ENCODE assay signal across 15 cellular contexts in the genomic region with DNA sequence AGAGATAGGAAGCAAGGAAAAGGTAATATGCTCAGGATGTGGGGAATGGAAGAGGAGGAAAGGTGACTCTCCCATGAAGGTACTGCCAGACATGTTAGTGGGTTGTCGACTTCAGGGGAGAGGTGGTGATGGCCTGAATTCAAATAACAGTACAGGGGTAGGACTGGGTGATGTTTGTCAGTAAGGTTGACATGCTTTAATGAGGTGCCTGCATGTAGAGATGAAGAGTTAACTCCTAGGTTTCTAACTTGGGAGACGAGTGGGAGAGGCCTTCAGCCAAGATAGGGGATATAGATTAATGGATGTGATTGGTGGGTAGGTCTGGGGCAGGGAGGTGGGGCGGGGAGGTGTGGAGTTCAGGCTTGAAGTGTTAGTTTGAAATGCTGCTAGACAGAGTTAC. TPM values are rescaled to one million over a fixed set of nuclear protein-coding genes. Genes with fewer than 3 reads are reported as not detected.
DNase-seq lines count a peak whose midpoint lies in the region; ATAC-seq and TF ChIP-seq lines count a peak whose summit lies in the region.
"Had no signal": no experiment of that assay in that cellular context is flagged by ENCODE, and none has a peak within 500 bp of the region (broad histone marks: within the 10 kb centered on the region; RNA-seq: fewer than 3 reads in every experiment).

No MANE protein-coding gene starts in this region.

- peak overlapping the region; percentile 4 for H3K4me3 Mint-ChIP-seq in activated CD8-positive, alpha-beta memory T cell treated with anti-CD3 and anti-CD28 coated beads, Interleukin-2, amount 10 ng/mL, durations not matched to agents 7 days and 5 days
- peak overlapping the region; percentile 3 to 99 (median 72) for H3K4me3 Mint-ChIP-seq in brain

- H3K4me1 ChIP-seq in PC-3 (ENCODE audit: insufficient read depth, low read length) (peaks cover 33% of the 10 kb centered on the region), neuronal stem cell (ENCODE audit: control insufficient read depth in 2 of 2, insufficient read depth in 1 of 2, low read depth in 1 of 2, low read length in 2 of 2) (peaks cover 0 to 3% of the 10 kb centered on the region in 2 donors)

- H3K79me1 ChIP-seq in neuronal stem cell (ENCODE audit: low read depth, low read length): peaks cover 6% of the 10 kb centered on the region

- no peak overlapping the region for H3K9ac ChIP-seq in PC-3 (ENCODE audit: low read length)
- peak overlapping the region; percentile 86 for H3K9ac ChIP-seq in neuronal stem cell (ENCODE audit: low read depth, low read length, poor library complexity)

- H4K20me1 ChIP-seq in PC-3 (ENCODE audit: low read length): peaks cover 15% of the 10 kb centered on the region

- no peak overlapping the region for H2BK5ac ChIP-seq in neuronal stem cell (ENCODE audit: low read length)

- no peak overlapping the region for H3K27ac ChIP-seq in PC-3 (ENCODE audit: low read length)
- H3K27ac ChIP-seq in neuronal stem cell (replicated peaks; ENCODE audit: low read length): no peak overlapping the region
- H3K27ac ChIP-seq: body of pancreas, SJSA1 had no signal

- no peaks in the 10 kb centered on the region for H3K9me2 ChIP-seq in PC-3 (replicated peaks; ENCODE audit: low read length)

- no peak overlapping the region for H3K23ac ChIP-seq in neuronal stem cell (ENCODE audit: low read depth, low read length, poor library complexity)

- intact Hi-C loops in PC-3 (cut with micrococcal nuclease): loop anchor here (10.0 kb wide), 1 partner anchor 794 kb away; no protein-coding TSS in a partner anchor
- intact Hi-C loops in Right ventricle myocardium inferior (cut with DNase I): loop anchor here (10.0 kb wide), 1 partner anchor 954 kb away; no protein-coding TSS in a partner anchor

- H4K8ac ChIP-seq in neuronal stem cell (ENCODE audit: low read depth, low read length): no peak overlapping the region

- TF ChIP-seq CTCF in PC-3 (conservative IDR thresholded peaks at IDR 0.05; ENCODE audit: low read depth, low read length) (no peak), brain (conservative IDR thresholded peaks at IDR 0.05) (no peak)

- no TSS peak for BruUV-seq in PC-3 (replicated peaks; lab: Mats Ljungman, UMichigan)

- H3K27ac Mint-ChIP-seq in activated CD8-positive, alpha-beta memory T cell treated with anti-CD3 and anti-CD28 coated beads, Interleukin-2, amount 10 ng/mL, durations not matched to agents 7 days and 5 days: no peak overlapping the region
- H3K27ac Mint-ChIP-seq in brain: peak overlapping the region in 2 of 5 experiments; percentile 0 to 2
- H3K27ac Mint-ChIP-seq: GM23338 had no signal

- CTCF ChIA-PET in activated CD8-positive, alpha-beta memory T cell treated with anti-CD3 and anti-CD28 coated beads, Interleukin-2, amount 10 ng/mL, durations not matched to agents 7 days and 5 days (lab: Charles Lee): no interaction called here
- CTCF ChIA-PET in PC-3 (lab: Charles Lee): no interaction called here

- no CpG with 5 or more reads among the region's 3 CpGs for WGBS in neuronal stem cell (ENCODE audit: extremely low coverage in 2 of 2, insufficient read length in 2 of 2, insufficient replicate concordance in 1 of 2), 2 donors

- no peak overlapping the region for H3K18ac ChIP-seq in neuronal stem cell (ENCODE audit: low read length)

- H2AFZ ChIP-seq in PC-3 (ENCODE audit: low read length) (no peak overlapping the region), neuronal stem cell (ENCODE audit: low read length) (no peak overlapping the region)
- H2AFZ ChIP-seq: GM23338 had no signal

- peaks cover 10% of the 10 kb centered on the region for H3K36me3 Mint-ChIP-seq in activated CD8-positive, alpha-beta memory T cell treated with anti-CD3 and anti-CD28 coated beads, Interleukin-2, amount 10 ng/mL, durations not matched to agents 7 days and 5 days
- peaks cover 4% of the 10 kb centered on the region for H3K36me3 Mint-ChIP-seq in brain

- H2BK15ac ChIP-seq in neuronal stem cell (ENCODE audit: low read length): no peak overlapping the region

- H3K79me2 ChIP-seq in PC-3 (ENCODE audit: low read length): peaks cover 70% of the 10 kb centered on the region

- H2BK12ac ChIP-seq in neuronal stem cell (ENCODE audit: low read length): no peak overlapping the region

- H2BK120ac ChIP-seq in neuronal stem cell (ENCODE audit: low read depth, low read length): no peak overlapping the region

- peaks cover 49% of the 10 kb centered on the region for H3K4me1 Mint-ChIP-seq in activated CD8-positive, alpha-beta memory T cell treated with anti-CD3 and anti-CD28 coated beads, Interleukin-2, amount 10 ng/mL, durations not matched to agents 7 days and 5 days
- peaks cover 60% of the 10 kb centered on the region for H3K4me1 Mint-ChIP-seq in brain

- no peak for ATAC-seq in activated CD8-positive, alpha-beta memory T cell treated with anti-CD3 and anti-CD28 coated beads, Interleukin-2, amount 10 ng/mL, durations not matched to agents 7 days and 5 days
- ATAC-seq in PC-3 (no peak), HG02642 (IDR thresholded peaks at IDR 0.05; ENCODE audit: poor library complexity, unreplicated experiment) (no peak), Right ventricle myocardium inferior (no peak)
- ATAC-seq: body of pancreas, GM23338 had no signal

- H3K4ac ChIP-seq in neuronal stem cell (ENCODE audit: low read length): no peak overlapping the region

- no peak overlapping the region for H4K91ac ChIP-seq in neuronal stem cell (ENCODE audit: low read depth, low read length, poor library complexity)

- no peaks in the 10 kb centered on the region for H3K27me3 Mint-ChIP-seq in activated CD8-positive, alpha-beta memory T cell treated with anti-CD3 and anti-CD28 coated beads, Interleukin-2, amount 10 ng/mL, durations not matched to agents 7 days and 5 days
- peaks cover 8% of the 10 kb centered on the region for H3K27me3 Mint-ChIP-seq in brain

- H3K36me3 ChIP-seq in PC-3 (ENCODE audit: low read depth, low read length) (no peaks in the 10 kb centered on the region; the same call in 1 of the 2 replicates), neuronal stem cell (replicated peaks in 1 of 2; ENCODE audit: control insufficient read depth in 2 of 2, insufficient read depth in 2 of 2, low read length in 2 of 2) (peaks cover 0 to 13% of the 10 kb centered on the region in 2 donors)

- H3K4me2 ChIP-seq in PC-3 (ENCODE audit: low read length) (peak overlapping the region; percentile 15; the same call in 1 of the 2 replicates), neuronal stem cell (ENCODE audit: insufficient read depth, low read length, poor library complexity, severe bottlenecking) (no peak overlapping the region)
- H3K4me2 ChIP-seq: GM23338 had no signal

- no peak for DNase-seq in activated CD8-positive, alpha-beta memory T cell treated with anti-CD3 and anti-CD28 coated beads, Interleukin-2, amount 10 ng/mL, durations not matched to agents 7 days and 5 days
- DNase-seq in activated CD8-positive, alpha-beta memory T cell treated with anti-CD3 and anti-CD28 coated beads, Interleukin-2, amount 50 U/mL, for 4 hours: no peak
- DNase-seq in PC-3 (no peak), neuronal stem cell (ENCODE audit: low spot score) (no peak), activated gamma-delta T cell (lab: John Stamatoyannopoulos, UW) (no peak), Right ventricle myocardium inferior (ENCODE audit: missing footprints) (no peak)
- DNase-seq: body of pancreas; MV-4-11; NCI-H2171 treated with DMSO at 0.1 percent for 48 hours; nucleus accumbens; stimulated activated naive CD4-positive, alpha-beta T cell treated with Interleukin-2 at 50 U/mL for 16 hours had no signal

- H3K14ac ChIP-seq in neuronal stem cell (ENCODE audit: low read length): no peak overlapping the region

- H3K27me3 ChIP-seq in PC-3 (ENCODE audit: low read length) (no peaks in the 10 kb centered on the region), neuronal stem cell (ENCODE audit: control insufficient read depth in 3 of 3, insufficient read depth in 3 of 3, low read depth in 1 of 3, low read length in 3 of 3) (no peaks in the 10 kb centered on the region)
- H3K27me3 ChIP-seq: body of pancreas, SJSA1 had no signal

- H3K9me3 ChIP-seq in PC-3 (ENCODE audit: low read length) (no peaks in the 10 kb centered on the region), neuronal stem cell (replicated peaks in 1 of 2; ENCODE audit: control insufficient read depth in 2 of 2, insufficient read depth in 1 of 2, low read depth in 1 of 2, low read length in 2 of 2) (no peaks in the 10 kb centered on the region)
- H3K9me3 ChIP-seq: body of pancreas, SJSA1 had no signal

- H3F3A ChIP-seq in PC-3 (ENCODE audit: low read length, unreplicated experiment): peaks cover 6% of the 10 kb centered on the region

- no peaks in the 10 kb centered on the region for H3K9me3 Mint-ChIP-seq in activated CD8-positive, alpha-beta memory T cell treated with anti-CD3 and anti-CD28 coated beads, Interleukin-2, amount 10 ng/mL, durations not matched to agents 7 days and 5 days (ENCODE audit: low read depth)
- H3K9me3 Mint-ChIP-seq in brain: no peaks in the 10 kb centered on the region
- H3K9me3 Mint-ChIP-seq: GM23338 had no signal

- POLR2A ChIA-PET in PC-3 (lab: Charles Lee; ENCODE audit: unreplicated experiment): no interaction called here

- H2AK5ac ChIP-seq in neuronal stem cell (ENCODE audit: low read depth, low read length): no peak overlapping the region

- H3K4me3 ChIP-seq in PC-3 (ENCODE audit: low read length) (no peak overlapping the region), neuronal stem cell (ENCODE audit: low read length in 2 of 2) (no peak overlapping the region)
- H3K4me3 ChIP-seq: body of pancreas, GM23338, SJSA1 had no signal

RNA-seq across cellular contexts. Expression of gene NAPG, which starts 2.6 kb away (rescaled TPM):
- 10 to 100 TPM; 33.5 to 35.5 TPM for total RNA-seq in activated CD8-positive, alpha-beta memory T cell treated with anti-CD3 and anti-CD28 coated beads, Interleukin-2, amount 10 ng/mL, durations not matched to agents 7 days and 5 days
- total RNA-seq in PC-3 (2014; rRNA removed) (24.0 and 24.7 TPM in 2 replicates), Right ventricle myocardium inferior (30.8 TPM)
- polyA plus RNA-seq in brain (ENCODE audit: insufficient read depth, low read depth, low replicate concordance): 10.8 TPM
- 13.8 TPM for polyA plus RNA-seq in neuronal stem cell (2013, experiment 1 of 2)
- polyA plus RNA-seq in neuronal stem cell (2013, experiment 2 of 2): 14.8 TPM
